1 cellular context compared by ENCODE assay signal in the genomic region with DNA sequence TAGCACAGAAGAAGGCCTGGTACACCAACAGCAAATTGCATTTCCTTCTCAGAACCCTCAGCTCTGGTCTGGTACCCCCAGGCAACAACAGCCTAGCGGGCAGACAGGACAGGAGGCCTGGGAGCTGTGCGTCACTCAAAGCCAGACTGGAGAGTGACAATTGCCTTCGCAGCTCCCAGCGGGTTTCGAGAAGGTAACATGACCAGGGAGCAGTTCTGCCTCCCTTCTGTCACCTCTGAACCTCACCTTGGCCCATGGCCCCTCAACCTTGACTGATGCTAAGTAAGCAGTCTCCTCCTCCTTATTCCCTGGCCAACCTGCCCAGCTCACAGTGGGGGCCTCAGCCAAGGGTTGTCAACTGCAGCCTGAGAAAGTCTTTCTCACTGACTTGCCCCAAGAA.
TF ChIP-seq lines count a peak whose summit lies in the region.

No MANE protein-coding gene starts in this region.

TF ChIP-seq in H1, 55 proteins besides CTCF, POLR2A, EP300 and RAD21:
- TF ChIP-seq HDAC6 (IDR thresholded peaks at IDR 0.05; ENCODE audit: low read depth, low read length) (no peak), SP1 (IDR thresholded peaks at IDR 0.05; ENCODE audit: low read depth, low read length) (no peak), EGR1 (IDR thresholded peaks at IDR 0.05; ENCODE audit: borderline replicate concordance, low read depth, low read length) (no peak), SIRT6 (IDR thresholded peaks at IDR 0.05; ENCODE audit: low read length) (no peak), SUZ12 (IDR thresholded peaks at IDR 0.05; ENCODE audit: low read length) (no peak), TCF12 (IDR thresholded peaks at IDR 0.05; ENCODE audit: low read depth, low read length) (no peak), SIN3A (conservative IDR thresholded peaks at IDR 0.05 in 1 of 2, IDR thresholded peaks at IDR 0.05 in 1 of 2; ENCODE audit: low read depth in 1 of 2, low read length in 2 of 2) (no peak), PHF8 (conservative IDR thresholded peaks at IDR 0.05; ENCODE audit: low read depth, low read length) (no peak)
